In the genomic region with DNA sequence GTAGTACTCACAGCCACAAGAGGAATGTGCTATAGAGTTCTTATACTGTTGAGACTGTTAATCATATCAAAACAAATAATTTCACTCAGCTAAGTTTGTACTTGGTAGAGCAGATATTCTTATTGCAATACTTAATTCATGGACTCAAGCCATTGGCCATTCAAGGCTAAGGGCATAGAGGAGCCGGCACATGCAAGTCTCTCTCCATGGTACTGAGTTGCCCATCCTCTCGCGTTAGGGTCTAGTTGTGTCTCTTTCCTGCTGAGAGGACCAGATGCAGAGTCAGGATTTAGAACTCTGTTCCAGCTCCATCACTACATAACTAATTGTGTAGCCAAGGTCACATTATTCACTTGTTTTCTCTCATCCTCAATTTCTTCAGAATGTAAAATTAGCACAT, we compare ENCODE assay signal across 1 cellular context.
A peak's percentile ranks its signal among the peaks of the same experiment; 100 is the strongest.
TF ChIP-seq lines count a peak whose summit lies in the region.

No MANE protein-coding gene starts in this region.

TF ChIP-seq in H1, 55 proteins besides CTCF, POLR2A, EP300 and RAD21:
- TF ChIP-seq CBX5 (IDR thresholded peaks at IDR 0.05; ENCODE audit: low read depth, low read length): no peak
- no peak for TF ChIP-seq ZNF274 (IDR thresholded peaks at IDR 0.05; ENCODE audit: borderline replicate concordance, extremely low read depth, low read length)
- TF ChIP-seq, protein P1, sequence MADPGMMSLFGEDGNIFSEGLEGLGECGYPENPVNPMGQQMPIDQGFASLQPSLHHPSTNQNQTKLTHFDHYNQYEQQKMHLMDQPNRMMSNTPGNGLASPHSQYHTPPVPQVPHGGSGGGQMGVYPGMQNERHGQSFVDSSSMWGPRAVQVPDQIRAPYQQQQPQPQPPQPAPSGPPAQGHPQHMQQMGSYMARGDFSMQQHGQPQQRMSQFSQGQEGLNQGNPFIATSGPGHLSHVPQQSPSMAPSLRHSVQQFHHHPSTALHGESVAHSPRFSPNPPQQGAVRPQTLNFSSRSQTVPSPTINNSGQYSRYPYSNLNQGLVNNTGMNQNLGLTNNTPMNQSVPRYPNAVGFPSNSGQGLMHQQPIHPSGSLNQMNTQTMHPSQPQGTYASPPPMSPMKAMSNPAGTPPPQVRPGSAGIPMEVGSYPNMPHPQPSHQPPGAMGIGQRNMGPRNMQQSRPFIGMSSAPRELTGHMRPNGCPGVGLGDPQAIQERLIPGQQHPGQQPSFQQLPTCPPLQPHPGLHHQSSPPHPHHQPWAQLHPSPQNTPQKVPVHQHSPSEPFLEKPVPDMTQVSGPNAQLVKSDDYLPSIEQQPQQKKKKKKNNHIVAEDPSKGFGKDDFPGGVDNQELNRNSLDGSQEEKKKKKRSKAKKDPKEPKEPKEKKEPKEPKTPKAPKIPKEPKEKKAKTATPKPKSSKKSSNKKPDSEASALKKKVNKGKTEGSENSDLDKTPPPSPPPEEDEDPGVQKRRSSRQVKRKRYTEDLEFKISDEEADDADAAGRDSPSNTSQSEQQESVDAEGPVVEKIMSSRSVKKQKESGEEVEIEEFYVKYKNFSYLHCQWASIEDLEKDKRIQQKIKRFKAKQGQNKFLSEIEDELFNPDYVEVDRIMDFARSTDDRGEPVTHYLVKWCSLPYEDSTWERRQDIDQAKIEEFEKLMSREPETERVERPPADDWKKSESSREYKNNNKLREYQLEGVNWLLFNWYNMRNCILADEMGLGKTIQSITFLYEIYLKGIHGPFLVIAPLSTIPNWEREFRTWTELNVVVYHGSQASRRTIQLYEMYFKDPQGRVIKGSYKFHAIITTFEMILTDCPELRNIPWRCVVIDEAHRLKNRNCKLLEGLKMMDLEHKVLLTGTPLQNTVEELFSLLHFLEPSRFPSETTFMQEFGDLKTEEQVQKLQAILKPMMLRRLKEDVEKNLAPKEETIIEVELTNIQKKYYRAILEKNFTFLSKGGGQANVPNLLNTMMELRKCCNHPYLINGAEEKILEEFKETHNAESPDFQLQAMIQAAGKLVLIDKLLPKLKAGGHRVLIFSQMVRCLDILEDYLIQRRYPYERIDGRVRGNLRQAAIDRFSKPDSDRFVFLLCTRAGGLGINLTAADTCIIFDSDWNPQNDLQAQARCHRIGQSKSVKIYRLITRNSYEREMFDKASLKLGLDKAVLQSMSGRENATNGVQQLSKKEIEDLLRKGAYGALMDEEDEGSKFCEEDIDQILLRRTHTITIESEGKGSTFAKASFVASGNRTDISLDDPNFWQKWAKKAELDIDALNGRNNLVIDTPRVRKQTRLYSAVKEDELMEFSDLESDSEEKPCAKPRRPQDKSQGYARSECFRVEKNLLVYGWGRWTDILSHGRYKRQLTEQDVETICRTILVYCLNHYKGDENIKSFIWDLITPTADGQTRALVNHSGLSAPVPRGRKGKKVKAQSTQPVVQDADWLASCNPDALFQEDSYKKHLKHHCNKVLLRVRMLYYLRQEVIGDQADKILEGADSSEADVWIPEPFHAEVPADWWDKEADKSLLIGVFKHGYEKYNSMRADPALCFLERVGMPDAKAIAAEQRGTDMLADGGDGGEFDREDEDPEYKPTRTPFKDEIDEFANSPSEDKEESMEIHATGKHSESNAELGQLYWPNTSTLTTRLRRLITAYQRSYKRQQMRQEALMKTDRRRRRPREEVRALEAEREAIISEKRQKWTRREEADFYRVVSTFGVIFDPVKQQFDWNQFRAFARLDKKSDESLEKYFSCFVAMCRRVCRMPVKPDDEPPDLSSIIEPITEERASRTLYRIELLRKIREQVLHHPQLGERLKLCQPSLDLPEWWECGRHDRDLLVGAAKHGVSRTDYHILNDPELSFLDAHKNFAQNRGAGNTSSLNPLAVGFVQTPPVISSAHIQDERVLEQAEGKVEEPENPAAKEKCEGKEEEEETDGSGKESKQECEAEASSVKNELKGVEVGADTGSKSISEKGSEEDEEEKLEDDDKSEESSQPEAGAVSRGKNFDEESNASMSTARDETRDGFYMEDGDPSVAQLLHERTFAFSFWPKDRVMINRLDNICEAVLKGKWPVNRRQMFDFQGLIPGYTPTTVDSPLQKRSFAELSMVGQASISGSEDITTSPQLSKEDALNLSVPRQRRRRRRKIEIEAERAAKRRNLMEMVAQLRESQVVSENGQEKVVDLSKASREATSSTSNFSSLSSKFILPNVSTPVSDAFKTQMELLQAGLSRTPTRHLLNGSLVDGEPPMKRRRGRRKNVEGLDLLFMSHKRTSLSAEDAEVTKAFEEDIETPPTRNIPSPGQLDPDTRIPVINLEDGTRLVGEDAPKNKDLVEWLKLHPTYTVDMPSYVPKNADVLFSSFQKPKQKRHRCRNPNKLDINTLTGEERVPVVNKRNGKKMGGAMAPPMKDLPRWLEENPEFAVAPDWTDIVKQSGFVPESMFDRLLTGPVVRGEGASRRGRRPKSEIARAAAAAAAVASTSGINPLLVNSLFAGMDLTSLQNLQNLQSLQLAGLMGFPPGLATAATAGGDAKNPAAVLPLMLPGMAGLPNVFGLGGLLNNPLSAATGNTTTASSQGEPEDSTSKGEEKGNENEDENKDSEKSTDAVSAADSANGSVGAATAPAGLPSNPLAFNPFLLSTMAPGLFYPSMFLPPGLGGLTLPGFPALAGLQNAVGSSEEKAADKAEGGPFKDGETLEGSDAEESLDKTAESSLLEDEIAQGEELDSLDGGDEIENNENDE (IDR thresholded peaks at IDR 0.05; ENCODE audit: insufficient replicate concordance, low read length): no peak
- no peak for TF ChIP-seq CEBPB (IDR thresholded peaks at IDR 0.05; ENCODE audit: low read depth, low read length)
- TF ChIP-seq CREB1 (IDR thresholded peaks at IDR 0.05): peak; percentile 14; the same call in 1 of the 2 replicates
- no peak for TF ChIP-seq TAF1 (IDR thresholded peaks at IDR 0.05; ENCODE audit: low read depth, low read length)
- TF ChIP-seq, protein P2, sequence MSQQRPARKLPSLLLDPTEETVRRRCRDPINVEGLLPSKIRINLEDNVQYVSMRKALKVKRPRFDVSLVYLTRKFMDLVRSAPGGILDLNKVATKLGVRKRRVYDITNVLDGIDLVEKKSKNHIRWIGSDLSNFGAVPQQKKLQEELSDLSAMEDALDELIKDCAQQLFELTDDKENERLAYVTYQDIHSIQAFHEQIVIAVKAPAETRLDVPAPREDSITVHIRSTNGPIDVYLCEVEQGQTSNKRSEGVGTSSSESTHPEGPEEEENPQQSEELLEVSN (IDR thresholded peaks at IDR 0.05): no peak
- TF ChIP-seq TCF12 (IDR thresholded peaks at IDR 0.05; ENCODE audit: low read depth, low read length): no peak
- no peak for TF ChIP-seq BRCA1 (IDR thresholded peaks at IDR 0.05; ENCODE audit: low read depth, low read length)
- no peak for TF ChIP-seq PHF8 (conservative IDR thresholded peaks at IDR 0.05; ENCODE audit: low read depth, low read length)
- TF ChIP-seq BACH1 (IDR thresholded peaks at IDR 0.05; ENCODE audit: low read length): no peak
- no peak for TF ChIP-seq ASH2L (IDR thresholded peaks at IDR 0.05; ENCODE audit: low read length)
- TF ChIP-seq SIRT6 (IDR thresholded peaks at IDR 0.05; ENCODE audit: low read length): no peak
- TF ChIP-seq SUZ12 (IDR thresholded peaks at IDR 0.05; ENCODE audit: low read length): no peak
- TF ChIP-seq KDM4A (IDR thresholded peaks at IDR 0.05; ENCODE audit: low read depth, low read length, severe bottlenecking): no peak
- TF ChIP-seq SIX5 (IDR thresholded peaks at IDR 0.05; ENCODE audit: low read depth, low read length): no peak
- TF ChIP-seq RXRA (IDR thresholded peaks at IDR 0.05; ENCODE audit: insufficient read depth, low read depth, low read length): no peak
- no peak for TF ChIP-seq SP4 (IDR thresholded peaks at IDR 0.05; ENCODE audit: low read length)
- no peak for TF ChIP-seq CTBP2 (IDR thresholded peaks at IDR 0.05; ENCODE audit: borderline replicate concordance, insufficient read depth, insufficient read length, low read length)
- TF ChIP-seq MAFK (IDR thresholded peaks at IDR 0.05; ENCODE audit: low read depth, low read length): no peak
- no peak for TF ChIP-seq TBP (IDR thresholded peaks at IDR 0.05; ENCODE audit: low read depth, low read length)
- no peak for TF ChIP-seq SP2 (IDR thresholded peaks at IDR 0.05; ENCODE audit: low read length)
- TF ChIP-seq GABPA (IDR thresholded peaks at IDR 0.05; ENCODE audit: borderline replicate concordance, insufficient read depth, low read length): no peak
- no peak for TF ChIP-seq HDAC2 (IDR thresholded peaks at IDR 0.05; ENCODE audit: borderline replicate concordance in 1 of 2, low read depth in 2 of 2, low read length in 2 of 2)
- TF ChIP-seq, protein P3, sequence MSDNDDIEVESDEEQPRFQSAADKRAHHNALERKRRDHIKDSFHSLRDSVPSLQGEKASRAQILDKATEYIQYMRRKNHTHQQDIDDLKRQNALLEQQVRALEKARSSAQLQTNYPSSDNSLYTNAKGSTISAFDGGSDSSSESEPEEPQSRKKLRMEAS (IDR thresholded peaks at IDR 0.05): peak; percentile 74
- no peak for TF ChIP-seq NRF1 (IDR thresholded peaks at IDR 0.05; ENCODE audit: low read depth, low read length)
- no peak for TF ChIP-seq CBX8 (IDR thresholded peaks at IDR 0.05; ENCODE audit: borderline replicate concordance, low read depth, low read length)
- TF ChIP-seq, protein P4, sequence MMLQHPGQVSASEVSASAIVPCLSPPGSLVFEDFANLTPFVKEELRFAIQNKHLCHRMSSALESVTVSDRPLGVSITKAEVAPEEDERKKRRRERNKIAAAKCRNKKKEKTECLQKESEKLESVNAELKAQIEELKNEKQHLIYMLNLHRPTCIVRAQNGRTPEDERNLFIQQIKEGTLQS (IDR thresholded peaks at IDR 0.05; ENCODE audit: insufficient read depth, low read depth, low read length): no peak
- no peak for TF ChIP-seq YY1 (IDR thresholded peaks at IDR 0.05; ENCODE audit: low read depth, low read length)
- TF ChIP-seq, protein P5, sequence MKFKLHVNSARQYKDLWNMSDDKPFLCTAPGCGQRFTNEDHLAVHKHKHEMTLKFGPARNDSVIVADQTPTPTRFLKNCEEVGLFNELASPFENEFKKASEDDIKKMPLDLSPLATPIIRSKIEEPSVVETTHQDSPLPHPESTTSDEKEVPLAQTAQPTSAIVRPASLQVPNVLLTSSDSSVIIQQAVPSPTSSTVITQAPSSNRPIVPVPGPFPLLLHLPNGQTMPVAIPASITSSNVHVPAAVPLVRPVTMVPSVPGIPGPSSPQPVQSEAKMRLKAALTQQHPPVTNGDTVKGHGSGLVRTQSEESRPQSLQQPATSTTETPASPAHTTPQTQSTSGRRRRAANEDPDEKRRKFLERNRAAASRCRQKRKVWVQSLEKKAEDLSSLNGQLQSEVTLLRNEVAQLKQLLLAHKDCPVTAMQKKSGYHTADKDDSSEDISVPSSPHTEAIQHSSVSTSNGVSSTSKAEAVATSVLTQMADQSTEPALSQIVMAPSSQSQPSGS (IDR thresholded peaks at IDR 0.05; ENCODE audit: low read length): 0 out of 2 replicates have a peak, but pooled peaks have one; percentile 18
- peak in 1 of 2 experiments; percentile 56; a peak in 1 of 4 replicates for TF ChIP-seq SIN3A (conservative IDR thresholded peaks at IDR 0.05 in 1 of 2, IDR thresholded peaks at IDR 0.05 in 1 of 2; ENCODE audit: low read depth in 1 of 2, low read length in 2 of 2)
- TF ChIP-seq NANOG (IDR thresholded peaks at IDR 0.05; ENCODE audit: insufficient read depth, low read depth, low read length, poor library complexity, severe bottlenecking): no peak
TF ChIP-seq in H1: peak in this region for 4.
